In the genomic region with DNA sequence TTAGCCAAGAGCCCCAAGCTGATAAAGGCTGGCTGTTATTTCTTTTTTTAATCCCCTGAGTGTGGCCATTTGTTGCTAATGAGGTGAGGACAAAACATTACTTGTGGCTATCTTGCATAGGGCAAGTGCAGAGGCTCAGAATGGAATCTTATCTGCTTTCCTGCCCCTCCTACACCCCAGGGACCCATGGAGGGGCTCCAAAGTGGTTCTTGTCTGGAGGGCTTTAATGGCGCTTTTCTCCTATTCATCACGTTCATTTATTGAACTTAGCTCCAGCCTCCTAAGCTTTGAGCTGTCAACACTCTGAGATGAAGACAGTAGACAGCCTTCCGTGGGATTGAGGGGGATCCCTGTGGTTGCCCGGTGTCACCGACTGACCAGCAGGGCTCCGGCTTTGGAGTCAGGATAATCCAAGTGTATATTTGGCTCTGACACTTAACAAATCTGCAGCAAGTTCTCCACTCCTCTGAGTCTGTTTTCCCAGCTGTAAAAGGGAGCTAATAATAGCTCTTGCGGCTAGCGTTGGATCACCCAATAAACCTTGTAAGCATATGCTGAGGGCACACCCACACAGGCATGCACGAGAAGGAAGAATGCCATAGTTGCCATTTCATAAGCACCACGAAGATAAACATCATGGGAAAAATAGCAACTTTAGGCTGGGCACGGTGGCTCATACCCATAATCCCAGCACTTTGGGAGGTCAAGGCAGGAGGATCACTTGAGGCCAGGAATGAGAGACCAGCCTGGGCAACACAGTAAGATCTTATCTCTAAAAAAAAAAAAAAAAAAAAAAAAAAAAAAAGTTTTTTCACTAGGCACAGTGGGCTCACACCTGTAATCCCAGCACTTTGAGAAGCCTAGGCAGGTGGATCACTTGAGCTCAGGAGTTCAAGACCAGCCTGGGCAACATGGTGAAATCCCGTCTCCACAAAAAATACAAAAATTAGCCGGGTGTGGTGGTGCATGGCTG, we compare ENCODE assay signal across 11 cellular contexts. TPM values are rescaled to one million over a fixed set of nuclear protein-coding genes. Genes with fewer than 3 reads are reported as not detected.
DNase-seq lines count a peak whose midpoint lies in the region; ATAC-seq and TF ChIP-seq lines count a peak whose summit lies in the region.
"Had no signal": no experiment of that assay in that cellular context is flagged by ENCODE, and none has a peak within 500 bp of the region (broad histone marks: within the 10 kb centered on the region; RNA-seq: fewer than 3 reads in every experiment).

No MANE protein-coding gene starts in this region.

- TF ChIP-seq CTCF in heart right ventricle (IDR thresholded peaks at IDR 0.05) (no peak), thoracic aorta (IDR thresholded peaks at IDR 0.05) (peak; percentile 37)

- H3K36me3 Mint-ChIP-seq in effector memory CD8-positive, alpha-beta T cell (ENCODE audit: insufficient read depth), result no peaks in the 10 kb centered on the region

- H3K4me1 ChIP-seq in heart right ventricle, result peaks cover 5 to 40% (median 16%) of the 10 kb centered on the region in 9 donors
- H3K4me1 ChIP-seq in thoracic aorta (ENCODE audit: control insufficient read depth in 1 of 2, low read depth in 2 of 2), result peaks cover 64 to 78% of the 10 kb centered on the region in 2 donors

- H3K4me3 Mint-ChIP-seq in effector memory CD8-positive, alpha-beta T cell, result no peak overlapping the region

- H3K27ac ChIP-seq in heart right ventricle, result peak overlapping the region in 6 of 10 donors; percentile 10 to 75 (median 42)
- H3K27ac ChIP-seq in thoracic aorta, result peak overlapping the region; percentile 91 to 96

- H3K4me3 ChIP-seq in heart right ventricle (peak overlapping the region in 1 of 10 donors; percentile 17), thoracic aorta (peak overlapping the region; percentile 56)
- H3K4me3 ChIP-seq: dorsolateral prefrontal cortex had no signal

- H3K4me1 Mint-ChIP-seq in effector memory CD8-positive, alpha-beta T cell (ENCODE audit: low read depth in 2 of 2), result no peaks in the 10 kb centered on the region

- DNase-seq in DMS 273 (lab: John Stamatoyannopoulos, UW; ENCODE audit: unreplicated experiment) (peak; percentile 67), DMS 273 treated with DMSO at 0.1 percent for 48 hours (lab: John Stamatoyannopoulos, UW) (no peak), SK-N-DZ (ENCODE audit: low spot score) (peak; percentile 27), heart right ventricle (peak in 1 of 2 donors; percentile 44), thoracic aorta (ENCODE audit: low spot score) (peak; percentile 41), NCI-H774 (lab: John Stamatoyannopoulos, UW) (no peak), activated gamma-delta T cell (lab: John Stamatoyannopoulos, UW) (no peak)
- no peak for DNase-seq in effector memory CD8-positive, alpha-beta T cell
- DNase-seq: GOT3, SK-N-SH had no signal

- H3K36me3 ChIP-seq in heart right ventricle, result no peaks in the 10 kb centered on the region
- H3K36me3 ChIP-seq in thoracic aorta, result peaks cover 21% of the 10 kb centered on the region

- 18 to 19% methylated on average over 13 of the region's 13 CpGs for WGBS in heart right ventricle, 2 donors

- H3K27ac Mint-ChIP-seq in effector memory CD8-positive, alpha-beta T cell, result no peak overlapping the region

- H3K9me3 ChIP-seq in heart right ventricle (peaks cover 0 to 34% (median 12%) of the 10 kb centered on the region in 11 donors), thoracic aorta (peaks cover 3% of the 10 kb centered on the region)

- H3K9me3 Mint-ChIP-seq in effector memory CD8-positive, alpha-beta T cell, result peaks cover 6 to 10% of the 10 kb centered on the region in 2 donors

- H3K27me3 ChIP-seq in heart right ventricle (peaks cover 0 to 18% (median 13%) of the 10 kb centered on the region in 7 donors), thoracic aorta (replicated peaks; ENCODE audit: insufficient read depth) (no peaks in the 10 kb centered on the region)

- peaks cover 39 to 57% of the 10 kb centered on the region in 2 donors for H3K27me3 Mint-ChIP-seq in effector memory CD8-positive, alpha-beta T cell

- intact Hi-C loops in heart right ventricle (cut with DNase I), result loop anchor here in 1 of 10 donors (5.0 kb wide), 1 partner anchor 45 kb away; no protein-coding TSS in a partner anchor

- ATAC-seq in heart right ventricle (peak; percentile 59 to 86 (median 80)), thoracic aorta (ENCODE audit: insufficient number of reproducible peaks, low FRiP score, low read depth) (peak; percentile 80)
- no peak for ATAC-seq in effector memory CD8-positive, alpha-beta T cell (replicated peaks)

RNA-seq across cellular contexts. Expression of a gene that starts 44.8 kb away (rescaled TPM):
- not detected in 2 replicates for polyA plus RNA-seq in SK-N-DZ (2014; cell fraction: cytosol; rRNA removed)
- polyA plus RNA-seq in SK-N-DZ (2014; cell fraction: nucleus; rRNA removed), result not detected in 2 replicates
- total RNA-seq in heart right ventricle (10 to 100 TPM in 9 of 10 donors, 1 to 10 TPM in 1; 9.8 to 40.5 (median 23.5) TPM), thoracic aorta (1,000 to 10,000 TPM; 2,411 to 2,456 TPM)
- polyA plus RNA-seq in heart right ventricle, result 10 to 100 TPM; 20.0 to 46.7 TPM

Comparison
In these comparisons a context has a peak if more than half of its experiments do, and no peak if none do; other contexts are left out.
1. DNase-seq: peak in DMS 273 (single experiment), SK-N-DZ (single experiment) and thoracic aorta (single experiment); none in DMS 273 treated with DMSO at 0.1 percent for 48 hours (single experiment), NCI-H774 (single experiment), effector memory CD8-positive, alpha-beta T cell (0 of 3) and activated gamma-delta T cell (single experiment).
2. RNA of a gene that starts 44.8 kb away (total RNA-seq): 2,411 to 2,456 TPM in thoracic aorta; 9.8 to 40.5 TPM in heart right ventricle; every median in the first group is over 10 times any median in the second.